28 cellular contexts compared by ENCODE assay signal in the genomic region with DNA sequence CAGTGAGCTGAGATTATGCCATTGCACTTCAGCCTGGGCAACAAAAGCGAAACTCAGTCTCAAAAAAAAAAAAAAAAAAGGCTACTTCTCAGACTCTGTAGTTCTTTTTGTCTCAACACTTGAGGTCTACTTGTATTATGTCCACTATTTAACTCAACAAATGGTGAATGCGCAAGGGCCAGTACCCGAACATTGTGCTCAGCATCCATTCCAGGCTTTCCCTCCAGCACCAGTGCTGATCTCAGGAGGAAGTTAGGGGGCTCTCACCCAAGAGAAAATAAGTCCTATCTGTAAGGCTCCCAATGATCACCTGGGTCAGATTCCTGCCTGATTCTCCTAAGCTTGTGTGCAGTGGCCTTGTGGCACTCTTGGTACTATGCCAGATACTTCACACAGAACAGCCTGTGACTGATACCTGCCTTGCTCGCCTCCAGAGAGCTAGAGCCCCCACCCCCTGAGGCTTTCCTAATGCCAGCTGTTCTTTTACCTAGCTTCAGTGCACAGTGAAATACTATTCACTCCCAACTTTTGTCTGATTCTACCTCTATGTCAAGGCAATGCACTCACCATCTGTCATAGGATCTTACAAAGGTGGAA.
DNase-seq lines count a peak whose midpoint lies in the region; ATAC-seq, FAIRE-seq and TF ChIP-seq lines count a peak whose summit lies in the region.
"Had no signal": no experiment of that assay in that cellular context is flagged by ENCODE, and none has a peak within 500 bp of the region (broad histone marks: within the 10 kb centered on the region; RNA-seq: fewer than 3 reads in every experiment).

No MANE protein-coding gene starts in this region.

- intact Hi-C loops in left ventricle myocardium superior (cut with micrococcal nuclease) = no loop called here
- intact Hi-C loops in left ventricle myocardium inferior (cut with micrococcal nuclease) = no loop called here
- intact Hi-C loops in activated CD8-positive, alpha-beta T cell treated with anti-CD3 and anti-CD28 coated beads for 36 hours (cut with micrococcal nuclease) = no loop called here

- peaks cover 11% of the 10 kb centered on the region for H3K4me1 Mint-ChIP-seq in chondrocyte (ENCODE audit: low read depth)
- H3K4me1 Mint-ChIP-seq in activated CD8-positive, alpha-beta T cell treated with anti-CD3 and anti-CD28 coated beads for 36 hours (ENCODE audit: low read depth) = peaks cover 2% of the 10 kb centered on the region
- H3K4me1 Mint-ChIP-seq: stimulated activated memory B cell treated with anti-CD40 and anti-IgM and Interleukin-4, amounts not matched to agents 10 μg/mL and 1 μg/mL and 100 μg/mL, for 72 hours had no signal

- H3K27ac Mint-ChIP-seq in chondrocyte (ENCODE audit: unreplicated experiment) = peak overlapping the region; percentile 13
- H3K27ac Mint-ChIP-seq in activated CD8-positive, alpha-beta T cell treated with anti-CD3 and anti-CD28 coated beads for 36 hours = no peak overlapping the region
- H3K27ac Mint-ChIP-seq: activated CD4-positive, alpha-beta memory T cell treated with anti-CD3 and anti-CD28 coated beads for 36 hours; activated naive CD4-positive, alpha-beta T cell treated with anti-CD3 and anti-CD28 coated beads for 36 hours; stimulated activated memory B cell treated with anti-CD40 and anti-IgM and Interleukin-4, amounts not matched to agents 10 μg/mL and 1 μg/mL and 100 μg/mL, for 72 hours; T-helper 17 cell had no signal

- no peak overlapping the region for H3K4me3 Mint-ChIP-seq in chondrocyte (ENCODE audit: unreplicated experiment)
- no peak overlapping the region for H3K4me3 Mint-ChIP-seq in activated CD8-positive, alpha-beta T cell treated with anti-CD3 and anti-CD28 coated beads for 36 hours
- H3K4me3 Mint-ChIP-seq: activated CD4-positive, alpha-beta memory T cell treated with anti-CD3 and anti-CD28 coated beads for 36 hours; activated naive CD4-positive, alpha-beta T cell treated with anti-CD3 and anti-CD28 coated beads for 36 hours; naive thymus-derived CD8-positive, alpha-beta T cell; stimulated activated memory B cell treated with anti-CD40 and anti-IgM and Interleukin-4, amounts not matched to agents 10 μg/mL and 1 μg/mL and 100 μg/mL, for 72 hours; T-helper 17 cell had no signal

- peaks cover 14% of the 10 kb centered on the region for H3K4me1 ChIP-seq in left ventricle myocardium inferior
- H3K4me1 ChIP-seq: BLaER1, body of pancreas had no signal

- H3K9me3 ChIP-seq in left ventricle myocardium inferior (replicated peaks) = no peaks in the 10 kb centered on the region
- H3K9me3 ChIP-seq: body of pancreas had no signal

- H3K36me3 ChIP-seq in left ventricle myocardium inferior (peaks cover 68% of the 10 kb centered on the region), H7 (replicated peaks; ENCODE audit: control insufficient read depth, insufficient read depth, low read length) (peaks cover 9% of the 10 kb centered on the region)

- peaks cover 22% of the 10 kb centered on the region for H3K36me3 Mint-ChIP-seq in chondrocyte (ENCODE audit: low read depth)
- H3K36me3 Mint-ChIP-seq in activated CD8-positive, alpha-beta T cell treated with anti-CD3 and anti-CD28 coated beads for 36 hours (ENCODE audit: low read depth) = peaks cover 43% of the 10 kb centered on the region

- peak; percentile 60 for ATAC-seq in left ventricle myocardium superior
- ATAC-seq in activated CD8-positive, alpha-beta T cell treated with anti-CD3 and anti-CD28 coated beads for 36 hours = no peak
- ATAC-seq: activated CD4-positive, CD25-positive, alpha-beta regulatory T cell treated with anti-CD3 and anti-CD28 coated beads, Interleukin-2, amount 50 U/mL, for 24 hours; body of pancreas; HCT116; naive thymus-derived CD8-positive, alpha-beta T cell; Panc1; stimulated activated memory B cell treated with anti-CD40 and anti-IgM and Interleukin-4, amounts not matched to agents 10 μg/mL and 1 μg/mL and 100 μg/mL, for 72 hours; T-helper 17 cell had no signal

- H3K27me3 ChIP-seq in left ventricle myocardium inferior (ENCODE audit: low read depth) = no peaks in the 10 kb centered on the region
- H3K27me3 ChIP-seq in H7 (ENCODE audit: control insufficient read depth, insufficient read depth, low read length) = no peaks in the 10 kb centered on the region
- H3K27me3 ChIP-seq: BLaER1, body of pancreas had no signal

- POLR2A ChIA-PET in activated CD8-positive, alpha-beta T cell treated with anti-CD3 and anti-CD28 coated beads for 36 hours (lab: Charles Lee) = no interaction called here

- no peaks in the 10 kb centered on the region for H3K9me3 Mint-ChIP-seq in chondrocyte (ENCODE audit: low read depth)
- H3K9me3 Mint-ChIP-seq in activated CD8-positive, alpha-beta T cell treated with anti-CD3 and anti-CD28 coated beads for 36 hours = peaks cover 4% of the 10 kb centered on the region

- no peaks in the 10 kb centered on the region for H3K27me3 Mint-ChIP-seq in chondrocyte (ENCODE audit: low read depth)
- H3K27me3 Mint-ChIP-seq in activated CD8-positive, alpha-beta T cell treated with anti-CD3 and anti-CD28 coated beads for 36 hours = no peaks in the 10 kb centered on the region
- H3K27me3 Mint-ChIP-seq: activated CD4-positive, alpha-beta memory T cell treated with anti-CD3 and anti-CD28 coated beads for 36 hours; naive thymus-derived CD8-positive, alpha-beta T cell; stimulated activated memory B cell treated with anti-CD40 and anti-IgM and Interleukin-4, amounts not matched to agents 10 μg/mL and 1 μg/mL and 100 μg/mL, for 72 hours; T-helper 17 cell had no signal

- no peak for FAIRE-seq in GM12891 (lab: Jason Lieb, UNC)
- FAIRE-seq: frontal cortex, kidney, TTC549 had no signal

- H3K27ac ChIP-seq in left ventricle myocardium inferior (replicated peaks) = no peak overlapping the region
- H3K27ac ChIP-seq: BLaER1, body of pancreas had no signal

- no peak for TF ChIP-seq POLR2A in GM12891 (IDR thresholded peaks at IDR 0.05; ENCODE audit: low read depth, low read length)

- TF ChIP-seq CTCF in left ventricle myocardium inferior (IDR thresholded peaks at IDR 0.05; ENCODE audit: borderline replicate concordance) (no peak), chondrocyte (IDR thresholded peaks at IDR 0.05) (no peak)
- TF ChIP-seq CTCF in activated CD8-positive, alpha-beta T cell treated with anti-CD3 and anti-CD28 coated beads for 36 hours (IDR thresholded peaks at IDR 0.05) = no peak

- H3K4me3 ChIP-seq in left ventricle myocardium inferior (no peak overlapping the region), H7 (ENCODE audit: insufficient read depth, low read depth, low read length) (no peak overlapping the region)
- H3K4me3 ChIP-seq: BLaER1, body of pancreas, lung had no signal

- CTCF ChIA-PET in activated CD8-positive, alpha-beta T cell treated with anti-CD3 and anti-CD28 coated beads for 36 hours (lab: Charles Lee) = no interaction called here

- no peak for DNase-seq in left ventricle myocardium superior
- DNase-seq in left ventricle myocardium inferior = no peak
- DNase-seq in NCI-H2171 treated with DMSO at 0.1 percent for 48 hours (lab: John Stamatoyannopoulos, UW) = peak; percentile 100
- DNase-seq in chondrocyte (ENCODE audit: low spot score) = no peak
- no peak for DNase-seq in H7
- DNase-seq in GM12891 (ENCODE audit: insufficient read length, low spot score) = no peak
- no peak for DNase-seq in activated CD8-positive, alpha-beta T cell treated with anti-CD3 and anti-CD28 coated beads for 36 hours
- DNase-seq: activated CD4-positive, alpha-beta memory T cell treated with anti-CD3 and anti-CD28 coated beads for 36 hours; activated naive CD4-positive, alpha-beta T cell treated with anti-CD3 and anti-CD28 coated beads for 36 hours; body of pancreas; cerebellar nuclear complex; IMR-90; kidney; MV-4-11; naive thymus-derived CD8-positive, alpha-beta T cell; NCI-H187 treated with DMSO at 0.1 percent for 48 hours; NCI-H526; SHP77; T-helper 17 cell; trophoblast cell had no signal

TF ChIP-seq in GM12891, 5 proteins besides CTCF, POLR2A, EP300 and RAD21:
- TF ChIP-seq PAX5 (IDR thresholded peaks at IDR 0.05; ENCODE audit: insufficient read depth, low read length, severe bottlenecking) (no peak), TAF1 (IDR thresholded peaks at IDR 0.05; ENCODE audit: low read depth, low read length) (no peak), SPI1 (IDR thresholded peaks at IDR 0.05; ENCODE audit: low read depth, low read length) (no peak), POU2F2 (IDR thresholded peaks at IDR 0.05; ENCODE audit: low read depth, low read length) (no peak), POLR2AphosphoS5 (IDR thresholded peaks at IDR 0.05; ENCODE audit: low read depth, low read length) (no peak)
